ENCODE assay signal across 12 cellular contexts in genomic region chr18:57436965-57437333, GRCh38. TPM values are rescaled to one million over a fixed set of nuclear protein-coding genes. Genes with fewer than 3 reads are reported as not detected.
DNase-seq lines count a peak whose midpoint lies in the region; ATAC-seq and TF ChIP-seq lines count a peak whose summit lies in the region.
"Had no signal": no experiment of that assay in that cellular context is flagged by ENCODE, and none has a peak within 500 bp of the region (broad histone marks: within the 10 kb centered on the region; RNA-seq: fewer than 3 reads in every experiment).

No MANE protein-coding gene starts in this region.

- H3K9me3 ChIP-seq in BE2C = no peaks in the 10 kb centered on the region
- no peaks in the 10 kb centered on the region for H3K9me3 ChIP-seq in CD8-positive, alpha-beta T cell (ENCODE audit: low read length)
- H3K9me3 ChIP-seq: neutrophil had no signal

- POLR2A ChIA-PET in CD8-positive, alpha-beta T cell (lab: Charles Lee) = no interaction called here
- POLR2A ChIA-PET in activated CD8-positive, alpha-beta T cell treated with anti-CD3 and anti-CD28 coated beads for 36 hours (lab: Charles Lee) = no interaction called here

- H3K4me1 ChIP-seq in BE2C = no peaks in the 10 kb centered on the region
- peaks cover 51% of the 10 kb centered on the region for H3K4me1 ChIP-seq in CD8-positive, alpha-beta T cell (ENCODE audit: insufficient read depth, low read length)

- intact Hi-C loops in CD8-positive, alpha-beta T cell (cut with DNase I, micrococcal nuclease) = no loop called here
- intact Hi-C loops in activated CD8-positive, alpha-beta T cell treated with anti-CD3 and anti-CD28 coated beads for 36 hours (cut with micrococcal nuclease) = loop anchor here (10.0 kb wide), 1 partner anchor 562 kb away; no protein-coding TSS in a partner anchor

- ATAC-seq in CD8-positive, alpha-beta T cell = no peak
- no peak for ATAC-seq in activated CD8-positive, alpha-beta T cell treated with anti-CD3 and anti-CD28 coated beads for 36 hours
- no peak for ATAC-seq in HG02678 (IDR thresholded peaks at IDR 0.05; ENCODE audit: unreplicated experiment)
- no peak for ATAC-seq in HG03439 (IDR thresholded peaks at IDR 0.05; ENCODE audit: unreplicated experiment)

- H3K27me3 Mint-ChIP-seq in CD8-positive, alpha-beta T cell (ENCODE audit: low read depth) = peaks cover 77% of the 10 kb centered on the region
- peaks cover 80% of the 10 kb centered on the region for H3K27me3 Mint-ChIP-seq in activated CD8-positive, alpha-beta T cell treated with anti-CD3 and anti-CD28 coated beads for 36 hours
- peaks cover 96% of the 10 kb centered on the region for H3K27me3 Mint-ChIP-seq in mesothelial cell of epicardium (ENCODE audit: low read depth)

- DNase-seq in BE2C (no peak), mesothelial cell of epicardium (ENCODE audit: low spot score in 2 of 2, unreplicated experiment in 2 of 2) (no peak), iPS-NIHi11 (ENCODE audit: low spot score) (no peak)
- no peak for DNase-seq in CD8-positive, alpha-beta T cell
- peak; percentile 6 for DNase-seq in activated CD8-positive, alpha-beta T cell treated with anti-CD3 and anti-CD28 coated beads for 36 hours
- no peak for DNase-seq in stimulated activated CD4-positive, alpha-beta T cell treated with anti-CD3 and anti-CD28 coated beads, Interleukin-2, amount 100 ng/mL, for 48 hours
- DNase-seq: hippocampal formation; stimulated activated CD4-positive, alpha-beta T cell treated with anti-CD3 and anti-CD28 coated beads, Interleukin-4, amount 100 ng/mL, for 24 hours had no signal

- TF ChIP-seq CTCF in BE2C (IDR thresholded peaks at IDR 0.05; ENCODE audit: low read depth, low read length) (no peak), mesothelial cell of epicardium (IDR thresholded peaks at IDR 0.05; ENCODE audit: unreplicated experiment) (no peak)
- TF ChIP-seq CTCF in CD8-positive, alpha-beta T cell (IDR thresholded peaks at IDR 0.05) = no peak
- no peak for TF ChIP-seq CTCF in activated CD8-positive, alpha-beta T cell treated with anti-CD3 and anti-CD28 coated beads for 36 hours (IDR thresholded peaks at IDR 0.05)

- no peaks in the 10 kb centered on the region for H3K36me3 Mint-ChIP-seq in CD8-positive, alpha-beta T cell
- peaks cover 4% of the 10 kb centered on the region for H3K36me3 Mint-ChIP-seq in activated CD8-positive, alpha-beta T cell treated with anti-CD3 and anti-CD28 coated beads for 36 hours (ENCODE audit: low read depth)
- H3K36me3 Mint-ChIP-seq in mesothelial cell of epicardium = no peaks in the 10 kb centered on the region

- H3K27me3 ChIP-seq in BE2C = peaks cover 26% of the 10 kb centered on the region
- peaks cover 42% of the 10 kb centered on the region for H3K27me3 ChIP-seq in CD8-positive, alpha-beta T cell (ENCODE audit: insufficient read depth, low read length)

- no peaks in the 10 kb centered on the region for H3K9me3 Mint-ChIP-seq in CD8-positive, alpha-beta T cell
- H3K9me3 Mint-ChIP-seq in activated CD8-positive, alpha-beta T cell treated with anti-CD3 and anti-CD28 coated beads for 36 hours = no peaks in the 10 kb centered on the region
- no peaks in the 10 kb centered on the region for H3K9me3 Mint-ChIP-seq in mesothelial cell of epicardium

- H3K4me3 ChIP-seq in BE2C (ENCODE audit: low read depth, low read length) = peak overlapping the region; percentile 81
- H3K4me3 ChIP-seq in CD8-positive, alpha-beta T cell (ENCODE audit: low read depth, low read length) = no peak overlapping the region

- CTCF ChIA-PET in CD8-positive, alpha-beta T cell (lab: Charles Lee) = no interaction called here
- CTCF ChIA-PET in activated CD8-positive, alpha-beta T cell treated with anti-CD3 and anti-CD28 coated beads for 36 hours (lab: Charles Lee) = interaction anchor here (1.0 to 1.4 kb wide), 2 partner anchors 688 to 689 kb away, joined by 3 read pairs; no protein-coding TSS in a partner anchor

- H3K4me3 Mint-ChIP-seq in CD8-positive, alpha-beta T cell = peak overlapping the region; percentile 60
- peak overlapping the region; percentile 30 for H3K4me3 Mint-ChIP-seq in activated CD8-positive, alpha-beta T cell treated with anti-CD3 and anti-CD28 coated beads for 36 hours
- peak overlapping the region; percentile 58 for H3K4me3 Mint-ChIP-seq in mesothelial cell of epicardium

- no peaks in the 10 kb centered on the region; the same call in 1 of the 2 replicates for H3K36me3 ChIP-seq in BE2C
- H3K36me3 ChIP-seq in CD8-positive, alpha-beta T cell (ENCODE audit: insufficient read depth, low read length) = no peaks in the 10 kb centered on the region
- H3K36me3 ChIP-seq: neutrophil had no signal

- no peak overlapping the region for H3K27ac ChIP-seq in CD8-positive, alpha-beta T cell (ENCODE audit: low read depth, low read length)
- H3K27ac ChIP-seq: neutrophil had no signal

- H3K4me1 Mint-ChIP-seq in CD8-positive, alpha-beta T cell (ENCODE audit: low read depth) = peaks cover 46% of the 10 kb centered on the region
- peaks cover 49% of the 10 kb centered on the region for H3K4me1 Mint-ChIP-seq in activated CD8-positive, alpha-beta T cell treated with anti-CD3 and anti-CD28 coated beads for 36 hours (ENCODE audit: low read depth)
- peaks cover 35% of the 10 kb centered on the region for H3K4me1 Mint-ChIP-seq in mesothelial cell of epicardium

- no peak overlapping the region for H3K27ac Mint-ChIP-seq in CD8-positive, alpha-beta T cell
- H3K27ac Mint-ChIP-seq in activated CD8-positive, alpha-beta T cell treated with anti-CD3 and anti-CD28 coated beads for 36 hours = peak overlapping the region; percentile 20
- no peak overlapping the region for H3K27ac Mint-ChIP-seq in mesothelial cell of epicardium

RNA-seq across cellular contexts. Expression of gene ONECUT2, which starts 1.8 kb away (rescaled TPM):
- 7.8 TPM for polyA plus RNA-seq in BE2C (2012; ENCODE audit: insufficient read depth, insufficient read length, low read depth)
- total RNA-seq in CD8-positive, alpha-beta T cell = not detected
- not detected for total RNA-seq in activated CD8-positive, alpha-beta T cell treated with anti-CD3 and anti-CD28 coated beads for 36 hours
- 0.09 to 0.51 TPM (median 0.09 TPM) in 3 replicates for total RNA-seq in mesothelial cell of epicardium
- total RNA-seq: G401 had no signal
